ENCODE assay signal across 8 cellular contexts in genomic region chr1:938088-938683, GRCh38. TPM values are rescaled to one million over a fixed set of nuclear protein-coding genes. Genes with fewer than 3 reads are reported as not detected.
DNase-seq lines count a peak whose midpoint lies in the region; ATAC-seq and TF ChIP-seq lines count a peak whose summit lies in the region.

No MANE protein-coding gene starts in this region.

- H3K4me3 ChIP-seq in Peyer's patch (no peak overlapping the region), esophagus muscularis mucosa (no peak overlapping the region)

- intact Hi-C loops in esophagus muscularis mucosa (cut with DNase I) (loop anchor here (5.0 kb wide), 1 partner anchor 36 kb away; no protein-coding TSS in a partner anchor), posterior vena cava (cut with DNase I) (no loop called here)

- no peak for TF ChIP-seq EP300 in esophagus muscularis mucosa (IDR thresholded peaks at IDR 0.05)

- TF ChIP-seq CTCF in GM10266 (IDR thresholded peaks at IDR 0.05; ENCODE audit: control insufficient read depth, insufficient read depth, low read depth, missing control alignments) = peak; percentile 73
- TF ChIP-seq CTCF in Peyer's patch (IDR thresholded peaks at IDR 0.05) = peak in 4 of 6 experiments; percentile 30 to 66 (median 62)
- peak; percentile 18 to 45 (median 25) for TF ChIP-seq CTCF in esophagus muscularis mucosa (IDR thresholded peaks at IDR 0.05)

- DNase-seq in GM10266 (ENCODE audit: extremely low spot score) = no peak
- DNase-seq in Peyer's patch = peak in 1 of 3 donors; percentile 63
- DNase-seq in esophagus muscularis mucosa (ENCODE audit: extremely low spot score) = no peak
- peak; percentile 78 for DNase-seq in renal cortical epithelial cell (ENCODE audit: low read depth)
- DNase-seq in globus pallidus (ENCODE audit: low spot score) = no peak
- DNase-seq in posterior vena cava (ENCODE audit: low spot score) = no peak
- no peak for DNase-seq in D341Med (ENCODE audit: low spot score)

- H3K27me3 ChIP-seq in Peyer's patch (peaks cover 0 to 59% of the 10 kb centered on the region in 2 donors), esophagus muscularis mucosa (peaks cover 10 to 92% (median 46%) of the 10 kb centered on the region in 4 donors)

- H3K9me3 ChIP-seq in Peyer's patch = no peaks in the 10 kb centered on the region
- no peaks in the 10 kb centered on the region for H3K9me3 ChIP-seq in esophagus muscularis mucosa

- WGBS in esophagus muscularis mucosa = 74% methylated on average over 12 of the region's 15 CpGs

- no peaks in the 10 kb centered on the region for H3K36me3 ChIP-seq in Peyer's patch
- H3K36me3 ChIP-seq in esophagus muscularis mucosa = no peaks in the 10 kb centered on the region

- H3K27ac ChIP-seq in Peyer's patch = no peak overlapping the region
- H3K27ac ChIP-seq in esophagus muscularis mucosa (replicated peaks in 1 of 4) = no peak overlapping the region

- H3K4me1 ChIP-seq in Peyer's patch (peaks cover 5 to 45% (median 27%) of the 10 kb centered on the region in 4 donors), esophagus muscularis mucosa (peaks cover 40 to 59% (median 54%) of the 10 kb centered on the region in 4 donors)

- ATAC-seq in HG02885 (IDR thresholded peaks at IDR 0.05; ENCODE audit: poor library complexity, unreplicated experiment) = no peak

- TF ChIP-seq POLR2A in Peyer's patch (IDR thresholded peaks at IDR 0.05) (no peak), esophagus muscularis mucosa (IDR thresholded peaks at IDR 0.05; ENCODE audit: low read depth) (no peak)

RNA-seq across cellular contexts. Expression of gene SAMD11, which starts 14.5 kb away (rescaled TPM):
- total RNA-seq in Peyer's patch (1 to 10 TPM; 1.1 to 5.0 (median 2.2) TPM), esophagus muscularis mucosa (10 to 100 TPM in 2 of 4 donors, 1 to 10 TPM in 2; 6.2 to 28.8 (median 13.9) TPM), renal cortical epithelial cell (0.87 and 20.1 TPM in 2 replicates), posterior vena cava (10 to 100 TPM; 16.5 to 38.0 TPM)

RNA-seq across cellular contexts. Expression of gene NOC2L, which starts 20.9 kb away (rescaled TPM):
- 10 to 100 TPM; 18.2 to 58.6 (median 39.9) TPM for total RNA-seq in Peyer's patch
- 10 to 100 TPM; 35.3 to 54.1 (median 47.5) TPM for total RNA-seq in esophagus muscularis mucosa
- total RNA-seq in renal cortical epithelial cell = 59.7 and 88.7 TPM in 2 replicates
- 10 to 100 TPM; 42.8 to 44.5 TPM for total RNA-seq in posterior vena cava

RNA-seq across cellular contexts. Expression of gene KLHL17, which starts 22.2 kb away (rescaled TPM):
- total RNA-seq in Peyer's patch (10 to 100 TPM; 14.9 to 17.0 (median 15.8) TPM), esophagus muscularis mucosa (10 to 100 TPM in 1 of 4 donors, 1 to 10 TPM in 3; 3.7 to 10.8 (median 6.2) TPM), renal cortical epithelial cell (1.9 and 10.1 TPM in 2 replicates), posterior vena cava (1 to 10 TPM; 8.5 to 8.9 TPM)

RNA-seq across cellular contexts. Expression of gene PLEKHN1, which starts 28.1 kb away (rescaled TPM):
- total RNA-seq in Peyer's patch (under 1 TPM in 3 of 4 donors, not detected in 1; 0.40 to 0.83 (median 0.47) TPM), esophagus muscularis mucosa (under 1 TPM in 3 of 4 donors, not detected in 1; 0.17 to 0.50 (median 0.19) TPM), renal cortical epithelial cell (2.4 and 2.6 TPM in 2 replicates), posterior vena cava (under 1 TPM; 0.86 to 0.88 TPM)

RNA-seq across cellular contexts. Expression of gene PERM1, which starts 43.7 kb away (rescaled TPM):
- total RNA-seq in Peyer's patch = under 1 TPM in 1 of 4 donors, not detected in 3; 0.35 TPM
- under 1 TPM; 0.11 to 0.50 (median 0.30) TPM for total RNA-seq in esophagus muscularis mucosa
- 0.10 TPM in 1 of 2 replicates, not detected in the other for total RNA-seq in renal cortical epithelial cell
- total RNA-seq in posterior vena cava = under 1 TPM in 1 of 2 donors, not detected in 1; 0.24 TPM
